Comparison of ENCODE assay signal across 21 cellular contexts in genomic region chr3:194787072-194787471, GRCh38.
DNase-seq lines count a peak whose midpoint lies in the region; ATAC-seq, FAIRE-seq and TF ChIP-seq lines count a peak whose summit lies in the region.
"Had no signal": no experiment of that assay in that cellular context is flagged by ENCODE, and none has a peak within 500 bp of the region (broad histone marks: within the 10 kb centered on the region; RNA-seq: fewer than 3 reads in every experiment).

No MANE protein-coding gene starts in this region.

- H3K36me3 ChIP-seq in H1 (ENCODE audit: control insufficient read depth in 2 of 4, insufficient read depth in 4 of 4, low read length in 3 of 4): no peaks in the 10 kb centered on the region

- no peak for DNase-seq in activated naive CD8-positive, alpha-beta T cell treated with anti-CD3 and anti-CD28 coated beads for 36 hours
- DNase-seq in activated naive CD8-positive, alpha-beta T cell treated with anti-CD3 and anti-CD28 coated beads, Interleukin-2, amount 50 U/mL, for 24 hours: no peak
- DNase-seq in H1 (ENCODE audit: low read depth in 1 of 2, low spot score in 2 of 2) (no peak), left lobe of liver (ENCODE audit: low spot score) (peak; percentile 32)
- DNase-seq in activated CD4-positive, alpha-beta T cell treated with anti-CD3 and anti-CD28 coated beads for 36 hours: no peak
- no peak for DNase-seq in activated T-cell treated with anti-CD3 and anti-CD28 coated beads, Interleukin-2, amount 50 U/mL, for 48 hours
- DNase-seq: AML-193; Caco-2; CD4-positive, alpha-beta T cell; GM23248 had no signal

- no peak overlapping the region for H3K56ac ChIP-seq in H1 (replicated peaks; ENCODE audit: insufficient read length, low read depth, low read length)

- no peaks in the 10 kb centered on the region for H3K27me3 ChIP-seq in H1 (replicated peaks in 1 of 4; ENCODE audit: control insufficient read depth in 3 of 4, extremely low read depth in 1 of 4, insufficient read depth in 3 of 4, low read length in 3 of 4)

- H2BK15ac ChIP-seq in H1 (ENCODE audit: low read length): no peak overlapping the region

- no peak overlapping the region for H3K4me3 Mint-ChIP-seq in activated naive CD8-positive, alpha-beta T cell treated with anti-CD3 and anti-CD28 coated beads for 36 hours
- no peak overlapping the region for H3K4me3 Mint-ChIP-seq in activated naive CD8-positive, alpha-beta T cell treated with anti-CD3 and anti-CD28 coated beads, Interleukin-2, amount 50 U/mL, for 24 hours
- no peak overlapping the region for H3K4me3 Mint-ChIP-seq in activated CD4-positive, alpha-beta T cell treated with anti-CD3 and anti-CD28 coated beads for 36 hours
- H3K4me3 Mint-ChIP-seq: CD4-positive, alpha-beta T cell; IgD-negative memory B cell had no signal

- TF ChIP-seq POLR2A in H1 (IDR thresholded peaks at IDR 0.05; ENCODE audit: control extremely low read depth in 1 of 2, low read depth in 2 of 2, low read length in 2 of 2): no peak

- H3K4me1 Mint-ChIP-seq in activated naive CD8-positive, alpha-beta T cell treated with anti-CD3 and anti-CD28 coated beads for 36 hours: no peaks in the 10 kb centered on the region
- no peaks in the 10 kb centered on the region for H3K4me1 Mint-ChIP-seq in activated naive CD8-positive, alpha-beta T cell treated with anti-CD3 and anti-CD28 coated beads, Interleukin-2, amount 50 U/mL, for 24 hours
- no peaks in the 10 kb centered on the region for H3K4me1 Mint-ChIP-seq in activated CD4-positive, alpha-beta T cell treated with anti-CD3 and anti-CD28 coated beads for 36 hours

- H3K18ac ChIP-seq in H1 (ENCODE audit: extremely low read depth, low read length): no peak overlapping the region

- no peak overlapping the region for H3K9ac ChIP-seq in H1 (replicated peaks in 1 of 4; ENCODE audit: extremely low read depth in 1 of 4, low read depth in 3 of 4, low read length in 3 of 4)
- H3K9ac ChIP-seq: GM23248 had no signal

- H3K27ac ChIP-seq in H1 (ENCODE audit: low read depth, low read length): no peak overlapping the region
- H3K27ac ChIP-seq: 22Rv1, A549, C4-2B, GM23248 had no signal

- H3K79me1 ChIP-seq in H1 (ENCODE audit: low read depth, low read length): no peaks in the 10 kb centered on the region

- POLR2A ChIA-PET in H1 (lab: Charles Lee; ENCODE audit: partially characterized antibody): no interaction called here
- POLR2A ChIA-PET in activated CD4-positive, alpha-beta T cell treated with anti-CD3 and anti-CD28 coated beads for 36 hours (lab: Charles Lee): no interaction called here

- no peak overlapping the region for H4K8ac ChIP-seq in H1 (ENCODE audit: extremely low read depth, insufficient read depth, low read length)

- no peak overlapping the region for H3K4ac ChIP-seq in H1 (replicated peaks; ENCODE audit: insufficient read length, low read depth, low read length)

- H3K4me1 ChIP-seq in H1 (replicated peaks in 1 of 4; ENCODE audit: control insufficient read depth in 3 of 4, insufficient read depth in 4 of 4, low read length in 3 of 4): no peaks in the 10 kb centered on the region
- H3K4me1 ChIP-seq: A549, Caco-2 had no signal

- H4K91ac ChIP-seq in H1 (replicated peaks; ENCODE audit: insufficient read length, low read length): peak overlapping the region; percentile 27

- H2AFZ ChIP-seq in H1 (ENCODE audit: low read length): no peak overlapping the region
- H2AFZ ChIP-seq: GM23248 had no signal

- H3K4me2 ChIP-seq in H1 (ENCODE audit: insufficient read depth in 1 of 2, low read depth in 2 of 2, low read length in 2 of 2): no peak overlapping the region
- H3K4me2 ChIP-seq: A549 had no signal

- H3K23ac ChIP-seq in H1 (ENCODE audit: insufficient read length): no peak overlapping the region

- no peak overlapping the region for H3K4me3 ChIP-seq in H1 (ENCODE audit: extremely low read depth in 1 of 4, insufficient read depth in 2 of 4, low read depth in 3 of 4, low read length in 4 of 4)
- H3K4me3 ChIP-seq: A549, GM23248 had no signal

- intact Hi-C loops in activated CD4-positive, alpha-beta T cell treated with anti-CD3 and anti-CD28 coated beads for 36 hours (cut with DNase I, micrococcal nuclease): no loop called here

- CTCF ChIA-PET in H1 (lab: Charles Lee; ENCODE audit: partially characterized antibody): interaction anchor here (0.6 kb wide), 1 partner anchor 75 kb away, joined by 4 read pairs; no protein-coding TSS in a partner anchor
- CTCF ChIA-PET in activated CD4-positive, alpha-beta T cell treated with anti-CD3 and anti-CD28 coated beads for 36 hours (lab: Charles Lee): interaction anchor here (0.8 kb wide), 1 partner anchor 461 kb away, joined by 3 read pairs; no protein-coding TSS in a partner anchor

- no peak for TF ChIP-seq CTCF in H1 (IDR thresholded peaks at IDR 0.05; ENCODE audit: control extremely low read depth in 1 of 3, insufficient read depth in 1 of 3, low read depth in 1 of 3, low read length in 3 of 3)

- H2BK120ac ChIP-seq in H1 (replicated peaks; ENCODE audit: low read depth, low read length): no peak overlapping the region

- ATAC-seq in activated naive CD8-positive, alpha-beta T cell treated with anti-CD3 and anti-CD28 coated beads, Interleukin-2, amount 50 U/mL, for 24 hours: no peak
- ATAC-seq in left lobe of liver (no peak), GM18511 (IDR thresholded peaks at IDR 0.05; ENCODE audit: unreplicated experiment) (no peak)
- no peak for ATAC-seq in activated CD4-positive, alpha-beta T cell treated with anti-CD3 and anti-CD28 coated beads for 36 hours
- ATAC-seq: A549, HCT116, HepG2 had no signal

- 92% methylated on average over 2 of the region's 2 CpGs; no CpG with 5 or more reads in 1 of the 2 experiments for WGBS in H1 (ENCODE audit: extremely low coverage in 1 of 2, insufficient coverage in 1 of 2, insufficient read length in 1 of 2, insufficient replicate concordance in 2 of 2, low coverage in 1 of 2, low lambda C conversion rate in 2 of 2, missing lambda C conversion rate in 1 of 2), 2 experiments

- H3K27ac Mint-ChIP-seq in activated naive CD8-positive, alpha-beta T cell treated with anti-CD3 and anti-CD28 coated beads for 36 hours: peak overlapping the region; percentile 40
- H3K27ac Mint-ChIP-seq in activated naive CD8-positive, alpha-beta T cell treated with anti-CD3 and anti-CD28 coated beads, Interleukin-2, amount 50 U/mL, for 24 hours: no peak overlapping the region
- no peak overlapping the region for H3K27ac Mint-ChIP-seq in activated CD4-positive, alpha-beta T cell treated with anti-CD3 and anti-CD28 coated beads for 36 hours
- H3K27ac Mint-ChIP-seq: CD4-positive, alpha-beta T cell had no signal

- no peak overlapping the region for H3K14ac ChIP-seq in H1 (ENCODE audit: insufficient read length)

- H3K9me3 Mint-ChIP-seq in activated naive CD8-positive, alpha-beta T cell treated with anti-CD3 and anti-CD28 coated beads for 36 hours: no peaks in the 10 kb centered on the region
- no peaks in the 10 kb centered on the region for H3K9me3 Mint-ChIP-seq in activated naive CD8-positive, alpha-beta T cell treated with anti-CD3 and anti-CD28 coated beads, Interleukin-2, amount 50 U/mL, for 24 hours
- H3K9me3 Mint-ChIP-seq in activated CD4-positive, alpha-beta T cell treated with anti-CD3 and anti-CD28 coated beads for 36 hours (ENCODE audit: low read depth): no peaks in the 10 kb centered on the region
- H3K9me3 Mint-ChIP-seq: CD4-positive, alpha-beta T cell; IgD-negative memory B cell had no signal

- H2BK20ac ChIP-seq in H1 (ENCODE audit: low read length): no peak overlapping the region

- H2BK5ac ChIP-seq in H1 (ENCODE audit: low read depth, low read length): no peak overlapping the region

- no peak overlapping the region for H2AK5ac ChIP-seq in H1 (ENCODE audit: low read depth, low read length)

- H2BK12ac ChIP-seq in H1 (ENCODE audit: low read depth, low read length): no peak overlapping the region

- no peak for FAIRE-seq in H1 (lab: Jason Lieb, UNC)
- FAIRE-seq: A549, D721Med, G401.6, GM12891, H54, HepG2 had no signal

- H4K5ac ChIP-seq in H1 (ENCODE audit: insufficient read length, low read depth, low read length): no peak overlapping the region

- no peak for TF ChIP-seq EP300 in H1 (IDR thresholded peaks at IDR 0.05; ENCODE audit: borderline replicate concordance in 1 of 2, low read depth in 2 of 2, low read length in 2 of 2)

- H3K79me2 ChIP-seq in H1 (ENCODE audit: control insufficient read depth in 1 of 2, insufficient read depth in 2 of 2, low read length in 2 of 2): no peaks in the 10 kb centered on the region

- H3K23me2 ChIP-seq in H1 (ENCODE audit: low read depth, low read length): no peaks in the 10 kb centered on the region

- H4K20me1 ChIP-seq in H1 (replicated peaks in 1 of 2; ENCODE audit: control insufficient read depth in 1 of 2, insufficient read depth in 2 of 2, low read length in 2 of 2): no peaks in the 10 kb centered on the region

- H3K9me3 ChIP-seq in H1 (ENCODE audit: insufficient read depth in 2 of 2, low read depth in 1 of 2, low read length in 1 of 2): no peaks in the 10 kb centered on the region
- H3K9me3 ChIP-seq: A549, Caco-2 had no signal

- TF ChIP-seq RAD21 in H1 (IDR thresholded peaks at IDR 0.05 in 1 of 2, conservative IDR thresholded peaks at IDR 0.05 in 1 of 2; ENCODE audit: low read depth in 2 of 2, low read length in 2 of 2): no peak

- no peaks in the 10 kb centered on the region for H3K27me3 Mint-ChIP-seq in activated naive CD8-positive, alpha-beta T cell treated with anti-CD3 and anti-CD28 coated beads for 36 hours
- H3K27me3 Mint-ChIP-seq in activated naive CD8-positive, alpha-beta T cell treated with anti-CD3 and anti-CD28 coated beads, Interleukin-2, amount 50 U/mL, for 24 hours: peaks cover 2% of the 10 kb centered on the region
- H3K27me3 Mint-ChIP-seq in activated CD4-positive, alpha-beta T cell treated with anti-CD3 and anti-CD28 coated beads for 36 hours: peaks cover 2% of the 10 kb centered on the region
- H3K27me3 Mint-ChIP-seq: CD4-positive, alpha-beta T cell; IgD-negative memory B cell had no signal

- H3K36me3 Mint-ChIP-seq in activated naive CD8-positive, alpha-beta T cell treated with anti-CD3 and anti-CD28 coated beads for 36 hours: no peaks in the 10 kb centered on the region
- no peaks in the 10 kb centered on the region for H3K36me3 Mint-ChIP-seq in activated naive CD8-positive, alpha-beta T cell treated with anti-CD3 and anti-CD28 coated beads, Interleukin-2, amount 50 U/mL, for 24 hours (ENCODE audit: low read depth)
- no peaks in the 10 kb centered on the region for H3K36me3 Mint-ChIP-seq in activated CD4-positive, alpha-beta T cell treated with anti-CD3 and anti-CD28 coated beads for 36 hours (ENCODE audit: low read depth)
- H3K36me3 Mint-ChIP-seq: IgD-negative memory B cell had no signal

TF ChIP-seq in H1, 55 proteins besides CTCF, POLR2A, EP300 and RAD21 (continues in another document):
- no peak for TF ChIP-seq POU5F1 (IDR thresholded peaks at IDR 0.05; ENCODE audit: low read depth, low read length)
- TF ChIP-seq ASH2L (IDR thresholded peaks at IDR 0.05; ENCODE audit: low read length): no peak
- TF ChIP-seq CTBP2 (IDR thresholded peaks at IDR 0.05; ENCODE audit: borderline replicate concordance, insufficient read depth, insufficient read length, low read length): no peak
- TF ChIP-seq MAFK (IDR thresholded peaks at IDR 0.05; ENCODE audit: low read depth, low read length): no peak
- TF ChIP-seq TBP (IDR thresholded peaks at IDR 0.05; ENCODE audit: low read depth, low read length): no peak
